ENCODE assay signal across 8 cellular contexts in genomic region chr1:204410764-204411450, GRCh38. TPM values are rescaled to one million over a fixed set of nuclear protein-coding genes. Genes with fewer than 3 reads are reported as not detected.
DNase-seq lines count a peak whose midpoint lies in the region; ATAC-seq, FAIRE-seq and TF ChIP-seq lines count a peak whose summit lies in the region.

No MANE protein-coding gene starts in this region.

- WGBS in K562 (ENCODE audit: insufficient coverage, low coverage, missing lambda C conversion rate): 1% methylated on average over 34 of the region's 38 CpGs

- TF ChIP-seq POLR2A in Peyer's patch (IDR thresholded peaks at IDR 0.05): no peak
- TF ChIP-seq POLR2A in K562 (conservative IDR thresholded peaks at IDR 0.05): no peak

- peak overlapping the region; percentile 97 to 99 (median 98) for H3K4me3 Mint-ChIP-seq in CD4-positive, CD25-positive, alpha-beta regulatory T cell

- peak overlapping the region; percentile 100 for H3K4me3 ChIP-seq in CD4-positive, CD25-positive, alpha-beta regulatory T cell (ENCODE audit: low read depth, low read length)
- H3K4me3 ChIP-seq in Peyer's patch (peak overlapping the region; percentile 68 to 82 (median 74)), K562 (peak overlapping the region; percentile 90), iPS-18a (ENCODE audit: low read length) (peak overlapping the region; percentile 99), skin epidermis (peak overlapping the region; percentile 68 to 91 (median 80))

- H2AFZ ChIP-seq in K562 (ENCODE audit: low read depth, low read length): peak overlapping the region; percentile 72

- peaks cover 22% of the 10 kb centered on the region for H3K36me3 Mint-ChIP-seq in CD4-positive, CD25-positive, alpha-beta regulatory T cell

- H3K9me3 Mint-ChIP-seq in CD4-positive, CD25-positive, alpha-beta regulatory T cell: peaks cover 0 to 3% (median 0%) of the 10 kb centered on the region in 7 donors

- H4K20me1 ChIP-seq in K562 (replicated peaks; ENCODE audit: control insufficient read depth, insufficient read depth, low read length): peaks cover 52% of the 10 kb centered on the region

- H3K9ac ChIP-seq in K562 (ENCODE audit: insufficient read depth in 1 of 2, low read depth in 2 of 2, low read length in 2 of 2): peak overlapping the region; percentile 95 to 97
- H3K9ac ChIP-seq in iPS-18a (ENCODE audit: low read length): peak overlapping the region; percentile 98

- H3K27me3 Mint-ChIP-seq in CD4-positive, CD25-positive, alpha-beta regulatory T cell: peaks cover 10% of the 10 kb centered on the region

- FAIRE-seq in K562 (lab: Jason Lieb, UNC): no peak

- TF ChIP-seq EP300 in K562 (IDR thresholded peaks at IDR 0.05; ENCODE audit: low read length): no peak

- H3K9me1 ChIP-seq in K562 (ENCODE audit: control insufficient read depth, insufficient read depth, low read length): no peaks in the 10 kb centered on the region

- H3K9me3 ChIP-seq in CD4-positive, CD25-positive, alpha-beta regulatory T cell (ENCODE audit: control insufficient read depth in 2 of 2, low read length in 2 of 2): no peaks in the 10 kb centered on the region
- no peaks in the 10 kb centered on the region for H3K9me3 ChIP-seq in Peyer's patch
- no peaks in the 10 kb centered on the region for H3K9me3 ChIP-seq in K562 (replicated peaks; ENCODE audit: control insufficient read depth, insufficient read depth, low read depth, low read length)
- H3K9me3 ChIP-seq in iPS-18a (ENCODE audit: control insufficient read depth, low read depth, low read length): no peaks in the 10 kb centered on the region

- peak overlapping the region; percentile 99 for H3K4me2 ChIP-seq in K562 (ENCODE audit: insufficient read depth, low read length)

- peaks cover 11% of the 10 kb centered on the region for H3K36me3 ChIP-seq in CD4-positive, CD25-positive, alpha-beta regulatory T cell (ENCODE audit: control insufficient read depth, insufficient read depth, low read length)
- H3K36me3 ChIP-seq in Peyer's patch (peaks cover 0 to 5% (median 0%) of the 10 kb centered on the region in 3 donors), K562 (ENCODE audit: control insufficient read depth, insufficient read depth, low read length) (peaks cover 48% of the 10 kb centered on the region), iPS-18a (ENCODE audit: control insufficient read depth, low read depth, low read length) (peaks cover 4% of the 10 kb centered on the region)

- intact Hi-C loops in K562 (cut with micrococcal nuclease): loop anchor here (5.0 kb wide), 1 partner anchor 96 kb away; no protein-coding TSS in a partner anchor

- in situ Hi-C loops in K562 (cut with MboI): no loop called here

- peak overlapping the region; percentile 97 to 100 (median 99) for H3K27ac Mint-ChIP-seq in CD4-positive, CD25-positive, alpha-beta regulatory T cell

- CTCF ChIA-PET in K562 (lab: Yijun Ruan, JAX; ENCODE audit: low intra/inter-chr PET ratio): interaction anchor here (0.6 to 1.2 kb wide), 2 partner anchors 11 to 13 kb away, joined by 4 read pairs; no protein-coding TSS in a partner anchor

- peak; percentile 23 to 41 (median 27) for DNase-seq in CD4-positive, CD25-positive, alpha-beta regulatory T cell
- peak; percentile 46 to 75 (median 63) for DNase-seq in Peyer's patch
- peak in 3 of 4 experiments; percentile 52 to 69 (median 60) for DNase-seq in K562 (ENCODE audit: extremely low read depth in 1 of 4, low spot score in 3 of 4)
- DNase-seq in T-helper 9 cell: no peak

- no TSS peak for BruUV-seq in K562 (replicated peaks; lab: Mats Ljungman, UMichigan)

- peak overlapping the region; percentile 100 for H3K27ac ChIP-seq in CD4-positive, CD25-positive, alpha-beta regulatory T cell (ENCODE audit: insufficient read depth, low read length, poor library complexity, severe bottlenecking)
- H3K27ac ChIP-seq in Peyer's patch: peak overlapping the region; percentile 89 to 98 (median 95)
- H3K27ac ChIP-seq in K562 (ENCODE audit: extremely low read depth, low read depth, low read length): peak overlapping the region; percentile 93
- peak overlapping the region; percentile 93 for H3K27ac ChIP-seq in iPS-18a (ENCODE audit: low read length)
- peak overlapping the region; percentile 79 to 100 (median 99) for H3K27ac ChIP-seq in skin epidermis

- peaks cover 31% of the 10 kb centered on the region for H3K4me1 ChIP-seq in CD4-positive, CD25-positive, alpha-beta regulatory T cell (ENCODE audit: control insufficient read depth, insufficient read depth, low read length, poor library complexity, severe bottlenecking)
- H3K4me1 ChIP-seq in Peyer's patch: peaks cover 0 to 26% (median 2%) of the 10 kb centered on the region in 4 donors
- peaks cover 3 to 4% of the 10 kb centered on the region in 2 experiments; a peak in 3 of 5 replicates for H3K4me1 ChIP-seq in K562 (replicated peaks in 1 of 2; ENCODE audit: control insufficient read depth in 2 of 2, insufficient read depth in 2 of 2, low read length in 2 of 2)
- peaks cover 2% of the 10 kb centered on the region for H3K4me1 ChIP-seq in iPS-18a (ENCODE audit: control insufficient read depth, low read depth, low read length)

- peak; percentile 12 to 14 for ATAC-seq in CD4-positive, CD25-positive, alpha-beta regulatory T cell (ENCODE audit: low read depth in 2 of 2)
- ATAC-seq in GM18861 (IDR thresholded peaks at IDR 0.05; ENCODE audit: unreplicated experiment): peak; percentile 23
- ATAC-seq in HG03064 (IDR thresholded peaks at IDR 0.05; ENCODE audit: low read depth, unreplicated experiment): peak; percentile 29
- peak; percentile 36 for ATAC-seq in K562

- TF ChIP-seq CTCF in Peyer's patch (IDR thresholded peaks at IDR 0.05): peak in 1 of 6 experiments; percentile 2
- no peak for TF ChIP-seq CTCF in K562 (IDR thresholded peaks at IDR 0.05 in 2 of 3, conservative IDR thresholded peaks at IDR 0.05 in 1 of 3; ENCODE audit: insufficient read depth in 2 of 3, low read depth in 1 of 3, low read length in 3 of 3)

- no peak for TF ChIP-seq RAD21 in K562 (CRISPR knock-in tag; conservative IDR thresholded peaks at IDR 0.05 in 1 of 2, IDR thresholded peaks at IDR 0.05 in 1 of 2)

- POLR2A ChIA-PET in K562 (lab: Yijun Ruan, JAX): interaction anchor here (0.6 to 5.8 kb wide), 20 partner anchors 10 to 220 kb away, joined by 3 to 87 read pairs (median 4); partner anchors contain the start of genes MDM4 and PIK3C2B

- H3K79me2 ChIP-seq in K562 (ENCODE audit: control insufficient read depth, insufficient read depth, low read length): peaks cover 58% of the 10 kb centered on the region

- no peaks in the 10 kb centered on the region for H3K27me3 ChIP-seq in CD4-positive, CD25-positive, alpha-beta regulatory T cell (ENCODE audit: control insufficient read depth, insufficient read depth, low read length)
- no peaks in the 10 kb centered on the region for H3K27me3 ChIP-seq in Peyer's patch
- H3K27me3 ChIP-seq in K562 (ENCODE audit: control insufficient read depth in 2 of 2, insufficient read depth in 2 of 2, low read length in 2 of 2): no peaks in the 10 kb centered on the region
- H3K27me3 ChIP-seq in iPS-18a (ENCODE audit: control insufficient read depth, insufficient read depth, low read length): no peaks in the 10 kb centered on the region

- H3K4me1 Mint-ChIP-seq in CD4-positive, CD25-positive, alpha-beta regulatory T cell: peaks cover 11 to 29% (median 19%) of the 10 kb centered on the region in 4 donors

RNA-seq across cellular contexts. Expression of gene PPP1R15B, which starts 0.7 kb away (rescaled TPM):
- total RNA-seq in CD4-positive, CD25-positive, alpha-beta regulatory T cell: 239 TPM
- polyA plus RNA-seq in CD4-positive, CD25-positive, alpha-beta regulatory T cell: 10 to 100 TPM; 13.2 to 24.2 (median 21.1) TPM
- total RNA-seq in Peyer's patch (10 to 100 TPM; 33.8 to 90.5 (median 72.3) TPM), K562 (2014; rRNA removed) (30.8 and 32.3 TPM in 2 replicates), K562 (2014; rRNA removed; fragmentation: Illumina TruSeq; extraction: Trizol) (42.2 and 45.5 TPM in 2 replicates), K562 (2015; rRNA removed; fragmentation: Illumina TruSeq; extraction: Trizol) (30.6 and 32.4 TPM in 2 replicates), K562 (2021) (46.5 and 48.1 TPM in 2 replicates)
- 89.5 and 106 TPM in 2 replicates for total RNA-seq in K562 (2011; cell fraction: chromatin; rRNA removed; ENCODE audit: low replicate concordance)
- 92.1 and 92.6 TPM in 2 replicates for total RNA-seq in K562 (2011; cell fraction: nucleolus; rRNA removed)
- 106 and 121 TPM in 2 replicates for total RNA-seq in K562 (2011; cell fraction: nucleoplasm; rRNA removed)
- polyA plus RNA-seq in K562 (2011; rRNA removed) (24.6 and 27.0 TPM in 2 replicates), K562 (2014; fragmentation: Illumina TruSeq; extraction: Trizol) (34.2 and 36.5 TPM in 2 replicates), K562 (2014; fragmentation: Nextera tagmentation; extraction: Ambion mirVana) (10 to 100 TPM; 17.0 to 24.7 TPM), K562 (2014; rRNA removed) (26.9 and 27.2 TPM in 2 replicates)
- polyA plus RNA-seq in K562 (2011; cell fraction: cytosol; rRNA removed): 19.2 and 23.1 TPM in 2 replicates
- polyA plus RNA-seq in K562 (2011; cell fraction: nucleus; rRNA removed): 18.4 and 20.5 TPM in 2 replicates
- polyA plus RNA-seq in K562 (2012): 15.8 and 22.5 TPM in 2 replicates
- polyA minus RNA-seq in K562 (2011; rRNA and poly(A)+ RNA removed): 47.0 and 63.2 TPM in 2 replicates
- polyA minus RNA-seq in K562 (2011; cell fraction: cytosol; rRNA and poly(A)+ RNA removed): 38.7 and 39.2 TPM in 2 replicates
- 36.5 and 72.2 TPM in 2 replicates for polyA minus RNA-seq in K562 (2011; cell fraction: nucleus; rRNA and poly(A)+ RNA removed)

RNA-seq across cellular contexts. Expression of gene PLEKHA6, which starts 51.2 kb away (rescaled TPM):
- total RNA-seq in CD4-positive, CD25-positive, alpha-beta regulatory T cell: 0.17 TPM
- polyA plus RNA-seq in CD4-positive, CD25-positive, alpha-beta regulatory T cell: not detected
- total RNA-seq in Peyer's patch (10 to 100 TPM; 57.3 to 91.6 (median 70.2) TPM), K562 (2014; rRNA removed) (not detected in 2 replicates), K562 (2014; rRNA removed; fragmentation: Illumina TruSeq; extraction: Trizol) (not detected in 2 replicates), K562 (2015; rRNA removed; fragmentation: Illumina TruSeq; extraction: Trizol) (0.04 and 0.34 TPM in 2 replicates), K562 (2021) (0.29 and 0.33 TPM in 2 replicates)
- total RNA-seq in K562 (2011; cell fraction: chromatin; rRNA removed; ENCODE audit: low replicate concordance): 0.09 and 0.14 TPM in 2 replicates
- 0.17 TPM in 1 of 2 replicates, not detected in the other for total RNA-seq in K562 (2011; cell fraction: nucleolus; rRNA removed)
- 0.15 TPM in 1 of 2 replicates, not detected in the other for total RNA-seq in K562 (2011; cell fraction: nucleoplasm; rRNA removed)
- polyA plus RNA-seq in K562 (2011; rRNA removed) (0.01 TPM in 2 replicates), K562 (2014; fragmentation: Illumina TruSeq; extraction: Trizol) (not detected in 2 replicates), K562 (2014; fragmentation: Nextera tagmentation; extraction: Ambion mirVana) (under 1 TPM in 1 of 2 experiments, not detected in 1; under 0.01 TPM), K562 (2014; rRNA removed) (0.01 TPM in 1 of 2 replicates, not detected in the other)
- 0.01 TPM in 1 of 2 replicates, not detected in the other for polyA plus RNA-seq in K562 (2011; cell fraction: cytosol; rRNA removed)
- 0.06 and 0.24 TPM in 2 replicates for polyA plus RNA-seq in K562 (2011; cell fraction: nucleus; rRNA removed)
- 0.21 and 0.35 TPM in 2 replicates for polyA plus RNA-seq in K562 (2012)
- polyA minus RNA-seq in K562 (2011; rRNA and poly(A)+ RNA removed): 0.04 and 0.06 TPM in 2 replicates
- polyA minus RNA-seq in K562 (2011; cell fraction: cytosol; rRNA and poly(A)+ RNA removed): not detected in 2 replicates
- polyA minus RNA-seq in K562 (2011; cell fraction: nucleus; rRNA and poly(A)+ RNA removed): under 0.01 and 0.11 TPM in 2 replicates

Comparison
In these comparisons a context has a peak if more than half of its experiments do, and no peak if none do; other contexts are left out.
1. RNA of gene PLEKHA6, which starts 51.2 kb away (total RNA-seq): 57.3 to 91.6 TPM in Peyer's patch; 0.17 TPM in CD4-positive, CD25-positive, alpha-beta regulatory T cell (single experiment) and 0.04 to 0.34 TPM in K562; every median in the first group is over 10 times any median in the second.
2. Peak in every context shown above with its lines, with median percentiles within 50 percentile points of each other: ATAC-seq, H3K27ac ChIP-seq and H3K4me3 ChIP-seq.